ENCODE assay signal across 8 cellular contexts in genomic region chr1:32992489-32993214, GRCh38. TPM values are rescaled to one million over a fixed set of nuclear protein-coding genes. Genes with fewer than 3 reads are reported as not detected.
DNase-seq lines count a peak whose midpoint lies in the region; ATAC-seq and TF ChIP-seq lines count a peak whose summit lies in the region.

No MANE protein-coding gene starts in this region.

- H3K4me3 Mint-ChIP-seq in CD4-positive, CD25-positive, alpha-beta regulatory T cell: no peak overlapping the region

- H3K36me3 ChIP-seq in CD4-positive, CD25-positive, alpha-beta regulatory T cell (ENCODE audit: control insufficient read depth, insufficient read depth, low read length): no peaks in the 10 kb centered on the region
- H3K36me3 ChIP-seq in Peyer's patch (no peaks in the 10 kb centered on the region), adipocyte (ENCODE audit: control insufficient read depth, insufficient read depth, low read length, severe bottlenecking) (no peaks in the 10 kb centered on the region), smooth muscle cell (ENCODE audit: low read depth) (no peaks in the 10 kb centered on the region)

- no peaks in the 10 kb centered on the region for H3K27me3 Mint-ChIP-seq in CD4-positive, CD25-positive, alpha-beta regulatory T cell

- H3F3A ChIP-seq in smooth muscle cell (ENCODE audit: low read depth): no peaks in the 10 kb centered on the region

- peaks cover 5% of the 10 kb centered on the region for H3K4me1 ChIP-seq in CD4-positive, CD25-positive, alpha-beta regulatory T cell (ENCODE audit: control insufficient read depth, insufficient read depth, low read length, poor library complexity, severe bottlenecking)
- H3K4me1 ChIP-seq in Peyer's patch: peaks cover 6 to 27% (median 20%) of the 10 kb centered on the region in 4 donors
- peaks cover 43% of the 10 kb centered on the region for H3K4me1 ChIP-seq in adipocyte (ENCODE audit: control insufficient read depth, insufficient read depth, low read length)
- peaks cover 3% of the 10 kb centered on the region for H3K4me1 ChIP-seq in smooth muscle cell (ENCODE audit: low read depth)

- TF ChIP-seq CTCF in Peyer's patch (IDR thresholded peaks at IDR 0.05): no peak
- no peak for TF ChIP-seq CTCF in smooth muscle cell (IDR thresholded peaks at IDR 0.05; ENCODE audit: borderline replicate concordance, insufficient read depth, poor library complexity, severe bottlenecking)

- H3K4me3 ChIP-seq in CD4-positive, CD25-positive, alpha-beta regulatory T cell (ENCODE audit: low read depth, low read length): no peak overlapping the region
- H3K4me3 ChIP-seq in Peyer's patch: no peak overlapping the region
- peak overlapping the region; percentile 15 for H3K4me3 ChIP-seq in adipocyte (ENCODE audit: low read length)
- H3K4me3 ChIP-seq in smooth muscle cell: no peak overlapping the region

- peak overlapping the region; percentile 20 for H3K9ac ChIP-seq in adipocyte (ENCODE audit: low read length)
- H3K9ac ChIP-seq in smooth muscle cell (ENCODE audit: low read depth): no peak overlapping the region

- H2AFZ ChIP-seq in smooth muscle cell (ENCODE audit: low read depth): no peak overlapping the region

- H3K9me3 Mint-ChIP-seq in CD4-positive, CD25-positive, alpha-beta regulatory T cell: no peaks in the 10 kb centered on the region

- no peaks in the 10 kb centered on the region for H3K36me3 Mint-ChIP-seq in CD4-positive, CD25-positive, alpha-beta regulatory T cell

- peak; percentile 72 to 74 for ATAC-seq in CD4-positive, CD25-positive, alpha-beta regulatory T cell (ENCODE audit: low read depth in 2 of 2)
- peak; percentile 56 for ATAC-seq in GM19324 (IDR thresholded peaks at IDR 0.05; ENCODE audit: low FRiP score, unreplicated experiment)
- peak; percentile 77 for ATAC-seq in HG03175 (IDR thresholded peaks at IDR 0.05; ENCODE audit: unreplicated experiment)
- ATAC-seq in left ventricle myocardium superior: peak; percentile 79

- 54% methylated on average over 5 of the region's 5 CpGs for WGBS in smooth muscle cell (ENCODE audit: low lambda C conversion rate)

- H3K4me2 ChIP-seq in smooth muscle cell: peak overlapping the region; percentile 49

- no peaks in the 10 kb centered on the region for H3K9me3 ChIP-seq in CD4-positive, CD25-positive, alpha-beta regulatory T cell (ENCODE audit: control insufficient read depth in 2 of 2, low read length in 2 of 2)
- H3K9me3 ChIP-seq in Peyer's patch: no peaks in the 10 kb centered on the region
- H3K9me3 ChIP-seq in adipocyte (ENCODE audit: control insufficient read depth, low read length): no peaks in the 10 kb centered on the region
- no peaks in the 10 kb centered on the region for H3K9me3 ChIP-seq in smooth muscle cell (replicated peaks; ENCODE audit: low read depth)

- no peaks in the 10 kb centered on the region for H3K27me3 ChIP-seq in CD4-positive, CD25-positive, alpha-beta regulatory T cell (ENCODE audit: control insufficient read depth, insufficient read depth, low read length)
- H3K27me3 ChIP-seq in Peyer's patch (no peaks in the 10 kb centered on the region), adipocyte (replicated peaks; ENCODE audit: control insufficient read depth, insufficient read depth, low read length) (no peaks in the 10 kb centered on the region), smooth muscle cell (ENCODE audit: low read depth) (no peaks in the 10 kb centered on the region)

- no peak overlapping the region for H3K27ac ChIP-seq in CD4-positive, CD25-positive, alpha-beta regulatory T cell (ENCODE audit: insufficient read depth, low read length, poor library complexity, severe bottlenecking)
- H3K27ac ChIP-seq in Peyer's patch: peak overlapping the region; percentile 67 to 93 (median 78)
- peak overlapping the region; percentile 71 for H3K27ac ChIP-seq in smooth muscle cell (ENCODE audit: low read depth)

- no peaks in the 10 kb centered on the region for H3K79me2 ChIP-seq in smooth muscle cell (ENCODE audit: low read depth)

- peaks cover 0 to 18% (median 13%) of the 10 kb centered on the region in 4 donors for H3K4me1 Mint-ChIP-seq in CD4-positive, CD25-positive, alpha-beta regulatory T cell

- peak; percentile 37 to 78 for TF ChIP-seq POLR2A in Peyer's patch (IDR thresholded peaks at IDR 0.05)

- H4K20me1 ChIP-seq in smooth muscle cell (ENCODE audit: low read depth): no peaks in the 10 kb centered on the region

- H3K27ac Mint-ChIP-seq in CD4-positive, CD25-positive, alpha-beta regulatory T cell: peak overlapping the region; percentile 58 to 75 (median 59)

- peak in 1 of 3 donors; percentile 27 for DNase-seq in CD4-positive, CD25-positive, alpha-beta regulatory T cell
- peak; percentile 82 to 94 (median 87) for DNase-seq in Peyer's patch
- DNase-seq in adipocyte (ENCODE audit: low read depth): peak; percentile 95
- DNase-seq in left ventricle myocardium superior: peak; percentile 78
- peak; percentile 20 for DNase-seq in smooth muscle cell (lab: John Stamatoyannopoulos, UW; ENCODE audit: unreplicated experiment)
- DNase-seq in occipital lobe (lab: John Stamatoyannopoulos, UW): no peak

- intact Hi-C loops in left ventricle myocardium superior (cut with micrococcal nuclease): no loop called here

RNA-seq across cellular contexts. Expression of gene RNF19B, which starts 28.0 kb away (rescaled TPM):
- total RNA-seq in CD4-positive, CD25-positive, alpha-beta regulatory T cell: 44.9 TPM
- polyA plus RNA-seq in CD4-positive, CD25-positive, alpha-beta regulatory T cell: 1 to 10 TPM; 2.0 to 2.6 (median 2.4) TPM
- 10 to 100 TPM; 28.1 to 62.1 (median 54.6) TPM for total RNA-seq in Peyer's patch
- 13.3 TPM for total RNA-seq in left ventricle myocardium superior
- 11.2 and 13.5 TPM in 2 replicates for total RNA-seq in smooth muscle cell
- 12.3 and 13.8 TPM in 2 replicates for polyA plus RNA-seq in smooth muscle cell
- 37.9 TPM for total RNA-seq in occipital lobe

RNA-seq across cellular contexts. Expression of gene AK2, which starts 44.0 kb away (rescaled TPM):
- 55.3 TPM for total RNA-seq in CD4-positive, CD25-positive, alpha-beta regulatory T cell
- 100 to 1,000 TPM; 111 to 122 (median 115) TPM for polyA plus RNA-seq in CD4-positive, CD25-positive, alpha-beta regulatory T cell
- total RNA-seq in Peyer's patch (100 to 1,000 TPM; 273 to 366 (median 293) TPM), left ventricle myocardium superior (121 TPM), smooth muscle cell (89.8 and 132 TPM in 2 replicates), occipital lobe (46.9 TPM)
- polyA plus RNA-seq in smooth muscle cell: 121 and 142 TPM in 2 replicates
